ENCODE assay signal across 27 cellular contexts in the genomic region with DNA sequence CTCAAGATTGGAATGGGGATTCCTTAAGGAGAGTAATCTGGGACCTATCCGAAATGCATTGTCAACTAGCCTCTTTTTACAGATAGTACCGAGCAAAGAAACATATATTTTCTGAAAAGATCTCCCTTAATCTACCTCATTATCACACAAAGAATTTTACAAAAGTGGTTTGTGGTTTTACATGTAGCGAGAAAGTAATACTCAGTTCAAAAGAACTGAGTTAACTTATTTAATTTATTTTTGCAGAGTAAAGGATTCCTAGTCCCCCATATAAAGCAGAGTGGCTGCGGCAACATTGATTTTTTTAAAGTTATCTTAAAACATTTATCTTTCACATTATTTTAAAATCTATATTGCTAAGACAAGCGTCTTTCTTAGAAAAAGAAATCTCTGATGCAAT. TPM values are rescaled to one million over a fixed set of nuclear protein-coding genes. Genes with fewer than 3 reads are reported as not detected.
A peak's percentile ranks its signal among the peaks of the same experiment; 100 is the strongest.
DNase-seq lines count a peak whose midpoint lies in the region; ATAC-seq and TF ChIP-seq lines count a peak whose summit lies in the region.
"Had no signal": no experiment of that assay in that cellular context is flagged by ENCODE, and none has a peak within 500 bp of the region (broad histone marks: within the 10 kb centered on the region; RNA-seq: fewer than 3 reads in every experiment).

No MANE protein-coding gene starts in this region.

- H3K27ac Mint-ChIP-seq in activated CD4-positive, alpha-beta T cell treated with anti-CD3 and anti-CD28 coated beads, Interleukin-2, amount 10 ng/mL, durations not matched to agents 24 days and 14 days: peak overlapping the region; percentile 55
- peak overlapping the region; percentile 69 for H3K27ac Mint-ChIP-seq in activated CD8-positive, alpha-beta T cell treated with anti-CD3 and anti-CD28 coated beads for 36 hours
- H3K27ac Mint-ChIP-seq in naive thymus-derived CD4-positive, alpha-beta T cell: peak overlapping the region; percentile 33 to 85 (median 68)
- H3K27ac Mint-ChIP-seq: endodermal cell had no signal

- CTCF ChIA-PET in activated CD8-positive, alpha-beta T cell treated with anti-CD3 and anti-CD28 coated beads for 36 hours (lab: Charles Lee): interaction anchor here (0.7 kb wide), 1 partner anchor 82 kb away, joined by 3 read pairs; no protein-coding TSS in a partner anchor
- CTCF ChIA-PET in naive thymus-derived CD4-positive, alpha-beta T cell (lab: Charles Lee): interaction anchor here (0.6 to 2.0 kb wide), 2 partner anchors 93 to 357 kb away, joined by 3 to 4 read pairs; no protein-coding TSS in a partner anchor

- H3K4me2 ChIP-seq in DND-41 (ENCODE audit: insufficient read depth, low read length): no peak overlapping the region
- H3K4me2 ChIP-seq: KMS-11, SK-N-SH had no signal

- H3K27me3 ChIP-seq in DND-41 (ENCODE audit: insufficient read depth, low read length, poor library complexity) (no peaks in the 10 kb centered on the region), Peyer's patch (no peaks in the 10 kb centered on the region)
- no peaks in the 10 kb centered on the region for H3K27me3 ChIP-seq in naive thymus-derived CD4-positive, alpha-beta T cell (ENCODE audit: control insufficient read depth in 2 of 2, insufficient read depth in 2 of 2, low read length in 2 of 2)
- H3K27me3 ChIP-seq: colonic mucosa, esophagus muscularis mucosa, upper lobe of right lung had no signal

- intact Hi-C loops in activated CD4-positive, alpha-beta T cell treated with anti-CD3 and anti-CD28 coated beads, Interleukin-2, amount 10 ng/mL, durations not matched to agents 24 days and 14 days (cut with micrococcal nuclease): no loop called here
- intact Hi-C loops in activated CD8-positive, alpha-beta T cell treated with anti-CD3 and anti-CD28 coated beads for 36 hours (cut with micrococcal nuclease): no loop called here
- intact Hi-C loops in naive thymus-derived CD4-positive, alpha-beta T cell (cut with micrococcal nuclease): loop anchor here in 1 of 2 donors (1.0 kb wide), 1 partner anchor 7 kb away; no protein-coding TSS in a partner anchor

- ATAC-seq in DND-41 (ENCODE audit: insufficient read depth, low read depth): peak; percentile 75
- peak; percentile 52 for ATAC-seq in activated CD8-positive, alpha-beta T cell treated with anti-CD3 and anti-CD28 coated beads for 36 hours
- ATAC-seq in naive thymus-derived CD4-positive, alpha-beta T cell: peak; percentile 60
- ATAC-seq: left lobe of liver, upper lobe of right lung had no signal

- no peak for TF ChIP-seq CTCF in DND-41 (IDR thresholded peaks at IDR 0.05; ENCODE audit: borderline replicate concordance, extremely low read depth, low read length, poor library complexity, severe bottlenecking)
- TF ChIP-seq CTCF in activated CD8-positive, alpha-beta T cell treated with anti-CD3 and anti-CD28 coated beads for 36 hours (IDR thresholded peaks at IDR 0.05): no peak
- TF ChIP-seq CTCF in Peyer's patch (IDR thresholded peaks at IDR 0.05): no peak

- peak overlapping the region; percentile 34 for H3K4me3 Mint-ChIP-seq in activated CD4-positive, alpha-beta T cell treated with anti-CD3 and anti-CD28 coated beads, Interleukin-2, amount 10 ng/mL, durations not matched to agents 24 days and 14 days
- no peak overlapping the region for H3K4me3 Mint-ChIP-seq in activated CD8-positive, alpha-beta T cell treated with anti-CD3 and anti-CD28 coated beads for 36 hours
- H3K4me3 Mint-ChIP-seq in naive thymus-derived CD4-positive, alpha-beta T cell: peak overlapping the region in 9 of 10 donors; percentile 26 to 82 (median 60)
- H3K4me3 Mint-ChIP-seq: endodermal cell had no signal

- no peak for TF ChIP-seq POLR2A in Peyer's patch (IDR thresholded peaks at IDR 0.05)

- H3K79me2 ChIP-seq in DND-41 (ENCODE audit: insufficient read depth, low read length): no peaks in the 10 kb centered on the region

- no peaks in the 10 kb centered on the region for H4K20me1 ChIP-seq in DND-41 (ENCODE audit: insufficient read depth, low read length)

- DNase-seq in activated CD4-positive, alpha-beta T cell treated with anti-CD3 and anti-CD28 coated beads, Interleukin-2, amount 10 ng/mL, durations not matched to agents 24 days and 14 days: no peak
- no peak for DNase-seq in activated CD4-positive, alpha-beta T cell treated with anti-CD3 and anti-CD28 coated beads for 48 hours
- DNase-seq in DND-41: no peak
- DNase-seq in activated CD8-positive, alpha-beta T cell treated with anti-CD3 and anti-CD28 coated beads for 36 hours: no peak
- DNase-seq in naive thymus-derived CD4-positive, alpha-beta T cell: peak in 2 of 9 donors; percentile 25 to 33
- no peak for DNase-seq in Peyer's patch
- DNase-seq in ACHN: no peak
- no peak for DNase-seq in NCI-H1694 (lab: John Stamatoyannopoulos, UW)
- DNase-seq: activated effector memory CD4-positive, alpha-beta T cell treated with anti-CD3 and anti-CD28 coated beads, Interleukin-2, amount 50 U/mL, for 16 hours; amygdala; Calu3; colonic mucosa; endodermal cell; foreskin melanocyte; mesenchymal stem cell; NCI-H187; NCI-H526; occipital lobe; SK-N-SH; substantia nigra; T-helper 9 cell; upper lobe of right lung; WERI-Rb-1 had no signal

- H3K4me3 ChIP-seq in DND-41 (ENCODE audit: low read depth in 1 of 2, low read length in 2 of 2) (no peak overlapping the region), Peyer's patch (no peak overlapping the region)
- peak overlapping the region; percentile 26 for H3K4me3 ChIP-seq in naive thymus-derived CD4-positive, alpha-beta T cell (ENCODE audit: low read length)
- H3K4me3 ChIP-seq: colonic mucosa, esophagus muscularis mucosa, upper lobe of right lung had no signal

- H2AFZ ChIP-seq in DND-41 (ENCODE audit: low read depth, low read length): no peak overlapping the region

- peaks cover 4% of the 10 kb centered on the region for H3K9me3 Mint-ChIP-seq in activated CD4-positive, alpha-beta T cell treated with anti-CD3 and anti-CD28 coated beads, Interleukin-2, amount 10 ng/mL, durations not matched to agents 24 days and 14 days
- H3K9me3 Mint-ChIP-seq in activated CD8-positive, alpha-beta T cell treated with anti-CD3 and anti-CD28 coated beads for 36 hours: no peaks in the 10 kb centered on the region
- H3K9me3 Mint-ChIP-seq in naive thymus-derived CD4-positive, alpha-beta T cell: no peaks in the 10 kb centered on the region
- H3K9me3 Mint-ChIP-seq: endodermal cell had no signal

- no peaks in the 10 kb centered on the region for H3K36me3 Mint-ChIP-seq in activated CD4-positive, alpha-beta T cell treated with anti-CD3 and anti-CD28 coated beads, Interleukin-2, amount 10 ng/mL, durations not matched to agents 24 days and 14 days (ENCODE audit: low read depth)
- H3K36me3 Mint-ChIP-seq in activated CD8-positive, alpha-beta T cell treated with anti-CD3 and anti-CD28 coated beads for 36 hours (ENCODE audit: low read depth): no peaks in the 10 kb centered on the region
- peaks cover 0 to 30% (median 0%) of the 10 kb centered on the region in 5 donors for H3K36me3 Mint-ChIP-seq in naive thymus-derived CD4-positive, alpha-beta T cell

- POLR2A ChIA-PET in activated CD8-positive, alpha-beta T cell treated with anti-CD3 and anti-CD28 coated beads for 36 hours (lab: Charles Lee): interaction anchor here (0.7 to 1.8 kb wide), 5 partner anchors 12 to 79 kb away, joined by 3 to 9 read pairs (median 3); partner anchors contain the start of gene SOS1
- POLR2A ChIA-PET in naive thymus-derived CD4-positive, alpha-beta T cell (lab: Charles Lee): interaction anchor here (0.7 to 3.2 kb wide), 4 partner anchors 8 to 75 kb away, joined by 5 to 34 read pairs (median 9); partner anchors contain the start of gene SOS1

- H3K9me3 ChIP-seq in DND-41 (ENCODE audit: insufficient read depth, low read length, severe bottlenecking) (no peaks in the 10 kb centered on the region), Peyer's patch (no peaks in the 10 kb centered on the region)
- no peaks in the 10 kb centered on the region for H3K9me3 ChIP-seq in naive thymus-derived CD4-positive, alpha-beta T cell (ENCODE audit: control insufficient read depth in 2 of 3, low read length in 3 of 3)
- H3K9me3 ChIP-seq: colonic mucosa, esophagus muscularis mucosa, SK-N-SH, upper lobe of right lung had no signal

- H3K27me3 Mint-ChIP-seq in activated CD4-positive, alpha-beta T cell treated with anti-CD3 and anti-CD28 coated beads, Interleukin-2, amount 10 ng/mL, durations not matched to agents 24 days and 14 days: no peaks in the 10 kb centered on the region
- H3K27me3 Mint-ChIP-seq in activated CD8-positive, alpha-beta T cell treated with anti-CD3 and anti-CD28 coated beads for 36 hours: no peaks in the 10 kb centered on the region
- no peaks in the 10 kb centered on the region for H3K27me3 Mint-ChIP-seq in naive thymus-derived CD4-positive, alpha-beta T cell

- peaks cover 57% of the 10 kb centered on the region for H3K4me1 Mint-ChIP-seq in activated CD4-positive, alpha-beta T cell treated with anti-CD3 and anti-CD28 coated beads, Interleukin-2, amount 10 ng/mL, durations not matched to agents 24 days and 14 days
- H3K4me1 Mint-ChIP-seq in activated CD8-positive, alpha-beta T cell treated with anti-CD3 and anti-CD28 coated beads for 36 hours (ENCODE audit: low read depth): peaks cover 37% of the 10 kb centered on the region
- peaks cover 16 to 76% (median 36%) of the 10 kb centered on the region in 7 donors for H3K4me1 Mint-ChIP-seq in naive thymus-derived CD4-positive, alpha-beta T cell

- in situ Hi-C loops in ACHN (cut with HindIII; ENCODE audit: low pct_ligation_motif_present, low pct_unique_long_range_greater_than_20kb, low sequenced_read_pairs): no loop called here

- H3K4me1 ChIP-seq in DND-41 (ENCODE audit: insufficient read depth, low read length) (peaks cover 28% of the 10 kb centered on the region), Peyer's patch (peaks cover 0 to 2% (median 0%) of the 10 kb centered on the region in 4 donors)
- peaks cover 16 to 21% of the 10 kb centered on the region in 2 donors for H3K4me1 ChIP-seq in naive thymus-derived CD4-positive, alpha-beta T cell (ENCODE audit: control insufficient read depth in 2 of 2, insufficient read depth in 2 of 2, low read length in 2 of 2)
- H3K4me1 ChIP-seq: colonic mucosa, upper lobe of right lung had no signal

- H3K36me3 ChIP-seq in DND-41 (ENCODE audit: insufficient read depth, low read length): no peaks in the 10 kb centered on the region
- no peaks in the 10 kb centered on the region for H3K36me3 ChIP-seq in naive thymus-derived CD4-positive, alpha-beta T cell (ENCODE audit: control insufficient read depth in 2 of 3, insufficient read depth in 3 of 3, low read length in 3 of 3)
- no peaks in the 10 kb centered on the region for H3K36me3 ChIP-seq in Peyer's patch
- H3K36me3 ChIP-seq: colonic mucosa, esophagus muscularis mucosa, upper lobe of right lung, WERI-Rb-1 had no signal

- H3K9ac ChIP-seq in DND-41 (ENCODE audit: low read depth, low read length): no peak overlapping the region
- H3K9ac ChIP-seq: KMS-11, SK-N-SH had no signal

- no peak overlapping the region for H3K27ac ChIP-seq in DND-41 (ENCODE audit: low read length)
- H3K27ac ChIP-seq in naive thymus-derived CD4-positive, alpha-beta T cell (ENCODE audit: low read depth, low read length): peak overlapping the region; percentile 51
- H3K27ac ChIP-seq in Peyer's patch: no peak overlapping the region
- H3K27ac ChIP-seq: colonic mucosa, esophagus muscularis mucosa, KMS-11, RWPE1, upper lobe of right lung, WERI-Rb-1 had no signal

RNA-seq across cellular contexts. Expression of gene SOS1, which starts 15.9 kb away (rescaled TPM):
- 66.1 and 74.5 TPM in 2 replicates for total RNA-seq in activated CD4-positive, alpha-beta T cell treated with anti-CD3 and anti-CD28 coated beads, Interleukin-2, amount 10 ng/mL, durations not matched to agents 24 days and 14 days
- total RNA-seq in activated CD8-positive, alpha-beta T cell treated with anti-CD3 and anti-CD28 coated beads for 36 hours: 10 to 100 TPM; 43.6 to 56.8 TPM
- 100 to 1,000 TPM in 1 of 5 experiments, 10 to 100 TPM in 4; 34.6 to 323 (median 55.5) TPM for total RNA-seq in naive thymus-derived CD4-positive, alpha-beta T cell
- 1 to 10 TPM; 6.3 to 8.4 TPM for polyA plus RNA-seq in naive thymus-derived CD4-positive, alpha-beta T cell
- 10 to 100 TPM; 38.7 to 49.1 (median 40.8) TPM for total RNA-seq in Peyer's patch
